ENCODE assay signal across 11 cellular contexts in the genomic region with DNA sequence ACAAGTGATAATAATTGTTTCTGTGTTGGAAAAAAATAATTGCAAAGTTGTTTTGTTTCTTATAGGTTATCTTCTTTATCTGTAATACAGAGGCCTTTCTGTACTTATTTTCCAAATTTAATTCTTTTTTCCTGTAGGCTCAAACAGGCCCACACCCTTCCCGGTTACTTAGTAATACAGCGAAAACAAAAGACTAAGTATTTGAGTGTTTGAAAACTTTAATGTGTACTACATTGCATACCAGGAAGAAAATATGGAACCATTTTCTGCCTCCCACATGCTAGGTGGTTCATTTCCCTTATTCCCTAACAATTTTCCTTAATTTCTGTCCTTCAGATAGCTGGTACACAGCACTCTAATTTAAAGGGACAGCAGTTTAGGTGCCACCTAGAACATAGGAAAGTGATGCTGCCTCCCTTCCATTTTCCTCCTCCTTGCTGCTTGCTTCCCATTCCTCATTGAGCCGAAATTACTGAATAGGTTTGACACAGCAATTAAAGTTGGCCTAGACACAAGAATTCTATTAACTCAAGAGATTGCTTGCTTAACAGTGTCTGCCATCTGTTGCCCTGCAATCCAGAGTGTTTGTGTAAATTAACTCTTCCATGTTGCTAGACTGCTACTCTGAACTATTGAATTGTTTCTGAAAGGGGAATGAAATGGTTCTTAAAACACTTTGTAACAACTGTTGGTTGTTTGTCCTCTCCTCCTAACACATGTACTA. TPM values are rescaled to one million over a fixed set of nuclear protein-coding genes. Genes with fewer than 3 reads are reported as not detected.
DNase-seq lines count a peak whose midpoint lies in the region; ATAC-seq and TF ChIP-seq lines count a peak whose summit lies in the region.
"Had no signal": no experiment of that assay in that cellular context is flagged by ENCODE, and none has a peak within 500 bp of the region (broad histone marks: within the 10 kb centered on the region; RNA-seq: fewer than 3 reads in every experiment).

No MANE protein-coding gene starts in this region.

- H3K36me3 Mint-ChIP-seq in T-helper 2 cell treated with Interferon-gamma antibody and Interleukin-4, amounts not matched to agents 5 μg/mL and 100 μg/mL, for 36 hours (ENCODE audit: low read depth) = peaks cover 59% of the 10 kb centered on the region
- peaks cover 2% of the 10 kb centered on the region for H3K36me3 Mint-ChIP-seq in T-helper 17 cell (ENCODE audit: low read depth)
- H3K36me3 Mint-ChIP-seq in stimulated activated effector memory CD8-positive, alpha-beta T cell treated with anti-CD3 and anti-CD28 coated beads, Interleukin-12 subunit alpha, Interleukin-12 subunit beta, amount 100 ng/mL, for 72 hours = peaks cover 71% of the 10 kb centered on the region

- WGBS in suprapubic skin = 27% methylated on average over 3 of the region's 3 CpGs

- peak overlapping the region; percentile 28 for H3K27ac Mint-ChIP-seq in T-helper 2 cell treated with Interferon-gamma antibody and Interleukin-4, amounts not matched to agents 5 μg/mL and 100 μg/mL, for 36 hours
- H3K27ac Mint-ChIP-seq in T-helper 17 cell = peak overlapping the region; percentile 59
- no peak overlapping the region for H3K27ac Mint-ChIP-seq in stimulated activated effector memory CD8-positive, alpha-beta T cell treated with anti-CD3 and anti-CD28 coated beads, Interleukin-12 subunit alpha, Interleukin-12 subunit beta, amount 100 ng/mL, for 72 hours
- H3K27ac Mint-ChIP-seq: B cell had no signal

- H3K4me1 Mint-ChIP-seq in T-helper 2 cell treated with Interferon-gamma antibody and Interleukin-4, amounts not matched to agents 5 μg/mL and 100 μg/mL, for 36 hours (ENCODE audit: low read depth) = peaks cover 50% of the 10 kb centered on the region
- peaks cover 15% of the 10 kb centered on the region for H3K4me1 Mint-ChIP-seq in T-helper 17 cell
- peaks cover 23% of the 10 kb centered on the region for H3K4me1 Mint-ChIP-seq in stimulated activated effector memory CD8-positive, alpha-beta T cell treated with anti-CD3 and anti-CD28 coated beads, Interleukin-12 subunit alpha, Interleukin-12 subunit beta, amount 100 ng/mL, for 72 hours

- H3K27me3 Mint-ChIP-seq in T-helper 2 cell treated with Interferon-gamma antibody and Interleukin-4, amounts not matched to agents 5 μg/mL and 100 μg/mL, for 36 hours (ENCODE audit: low read depth) = no peaks in the 10 kb centered on the region
- no peaks in the 10 kb centered on the region for H3K27me3 Mint-ChIP-seq in T-helper 17 cell
- H3K27me3 Mint-ChIP-seq: B cell had no signal

- no peak overlapping the region for H3K4me3 Mint-ChIP-seq in T-helper 2 cell treated with Interferon-gamma antibody and Interleukin-4, amounts not matched to agents 5 μg/mL and 100 μg/mL, for 36 hours
- H3K4me3 Mint-ChIP-seq in T-helper 17 cell = no peak overlapping the region
- H3K4me3 Mint-ChIP-seq in stimulated activated effector memory CD8-positive, alpha-beta T cell treated with anti-CD3 and anti-CD28 coated beads, Interleukin-12 subunit alpha, Interleukin-12 subunit beta, amount 100 ng/mL, for 72 hours = no peak overlapping the region
- H3K4me3 Mint-ChIP-seq: B cell had no signal

- H3K27ac ChIP-seq in suprapubic skin = peak overlapping the region; percentile 52

- no peak for DNase-seq in T-helper 2 cell treated with Interferon-gamma antibody and Interleukin-4, amounts not matched to agents 5 μg/mL and 100 μg/mL, for 36 hours (ENCODE audit: low spot score)
- DNase-seq in T-helper 2 cell (no peak), T-helper 17 cell (no peak), left ventricle myocardium superior (no peak), suprapubic skin (ENCODE audit: low spot score in 2 of 2) (no peak)
- no peak for DNase-seq in activated effector memory CD4-positive, alpha-beta T cell treated with anti-CD3 and anti-CD28 coated beads, Interleukin-2, amount 50 U/mL, for 16 hours
- no peak for DNase-seq in stimulated activated effector memory CD8-positive, alpha-beta T cell treated with anti-CD3 and anti-CD28 coated beads, Interleukin-12 subunit alpha, Interleukin-12 subunit beta, amount 100 ng/mL, for 72 hours (ENCODE audit: low spot score in 2 of 2)
- DNase-seq: activated gamma-delta T cell; stimulated activated CD4-positive, alpha-beta T cell treated with anti-CD3 and anti-CD28 coated beads, Interleukin-12 subunit alpha, Interleukin-12 subunit beta, amount 100 ng/mL, for 4 hours had no signal

- no peaks in the 10 kb centered on the region for H3K27me3 ChIP-seq in suprapubic skin

- intact Hi-C loops in left ventricle myocardium superior (cut with micrococcal nuclease) = no loop called here

- TF ChIP-seq EP300 in suprapubic skin (IDR thresholded peaks at IDR 0.05) = no peak

- H3K9me3 ChIP-seq in T-helper 17 cell (ENCODE audit: control insufficient read depth, low read length, poor library complexity, severe bottlenecking) (no peaks in the 10 kb centered on the region), suprapubic skin (no peaks in the 10 kb centered on the region)

- H3K9me3 Mint-ChIP-seq in T-helper 2 cell treated with Interferon-gamma antibody and Interleukin-4, amounts not matched to agents 5 μg/mL and 100 μg/mL, for 36 hours = no peaks in the 10 kb centered on the region
- no peaks in the 10 kb centered on the region for H3K9me3 Mint-ChIP-seq in stimulated activated effector memory CD8-positive, alpha-beta T cell treated with anti-CD3 and anti-CD28 coated beads, Interleukin-12 subunit alpha, Interleukin-12 subunit beta, amount 100 ng/mL, for 72 hours

- no peak for TF ChIP-seq POLR2A in suprapubic skin (IDR thresholded peaks at IDR 0.05)

- ATAC-seq in T-helper 17 cell = no peak
- ATAC-seq in left ventricle myocardium superior = peak; percentile 18
- no peak for ATAC-seq in HG02852 (IDR thresholded peaks at IDR 0.05; ENCODE audit: unreplicated experiment)
- ATAC-seq in stimulated activated effector memory CD8-positive, alpha-beta T cell treated with anti-CD3 and anti-CD28 coated beads, Interleukin-12 subunit alpha, Interleukin-12 subunit beta, amount 100 ng/mL, for 72 hours = no peak

- H3K4me1 ChIP-seq in suprapubic skin = peaks cover 42% of the 10 kb centered on the region

- no peak overlapping the region for H3K4me3 ChIP-seq in suprapubic skin

- H3K36me3 ChIP-seq in suprapubic skin = peaks cover 6% of the 10 kb centered on the region

- TF ChIP-seq CTCF in suprapubic skin (IDR thresholded peaks at IDR 0.05) = no peak

RNA-seq across cellular contexts. Expression of gene CYB5B, which starts 24.2 kb away (rescaled TPM):
- total RNA-seq in T-helper 17 cell = 10 to 100 TPM; 32.8 to 42.4 TPM
- total RNA-seq in left ventricle myocardium superior = 59.8 TPM
- total RNA-seq in suprapubic skin = 10 to 100 TPM; 33.2 to 69.1 (median 50.1) TPM
